Comparison of ENCODE assay signal across 8 cellular contexts in genomic region chr1:95072532-95073419, GRCh38. TPM values are rescaled to one million over a fixed set of nuclear protein-coding genes. Genes with fewer than 3 reads are reported as not detected.
DNase-seq lines count a peak whose midpoint lies in the region; ATAC-seq and TF ChIP-seq lines count a peak whose summit lies in the region.

Gene ALG14, minus strand, starts transcription at chr1:95072951. Its CDS starts 53 bp downstream, at chr1:95072898.

- H3K79me1 ChIP-seq in mesendoderm (ENCODE audit: low read length) = no peaks in the 10 kb centered on the region

- peak within 1 kb of the TSS; percentile 65 for H3K18ac ChIP-seq in mesendoderm (ENCODE audit: low read length)

- intact Hi-C loops in Caco-2 (cut with micrococcal nuclease; ENCODE audit: unreplicated experiment) = loop anchor here (1.0 to 2.0 kb wide), 2 partner anchors 14 to 44 kb away; no protein-coding TSS in a partner anchor

- WGBS in endodermal cell (ENCODE audit: insufficient coverage in 1 of 2, insufficient read length in 1 of 2), 2 experiments = 1% methylated on average over 46 to 53 of the region's 53 CpGs
- no CpG with 5 or more reads among the region's 53 CpGs for WGBS in mesendoderm (ENCODE audit: extremely low coverage, insufficient coverage, low lambda C conversion rate)

- H3K4me1 Mint-ChIP-seq in Caco-2 (ENCODE audit: low read depth, unreplicated experiment) (peaks cover 11% of the 10 kb centered on the region), endodermal cell (peaks cover 30% of the 10 kb centered on the region)

- H3K9ac ChIP-seq in endodermal cell (ENCODE audit: extremely low read depth, low read length, poor library complexity, severe bottlenecking) = peak within 1 kb of the TSS; percentile 18
- peak within 1 kb of the TSS; percentile 82 for H3K9ac ChIP-seq in mesendoderm (ENCODE audit: low read length)

- H2BK120ac ChIP-seq in mesendoderm (ENCODE audit: low read depth, low read length) = no peak within 1 kb of the TSS

- BruUV-seq in Caco-2 (replicated peaks; lab: Mats Ljungman, UMichigan) = TSS peak; percentile 63

- CTCF ChIA-PET in Caco-2 (lab: Charles Lee) = interaction anchor here (0.6 to 2.6 kb wide), 5 partner anchors 12 to 161 kb away, joined by 3 to 19 read pairs (median 4); partner anchors contain the start of genes RWDD3 and TLCD4

- H3K4me1 ChIP-seq in Caco-2 (peaks cover 33% of the 10 kb centered on the region), endodermal cell (ENCODE audit: control insufficient read depth, insufficient read depth, low read length) (no peaks in the 10 kb centered on the region), mesendoderm (ENCODE audit: control insufficient read depth, low read depth, low read length) (no peaks in the 10 kb centered on the region)

- no peak within 1 kb of the TSS for H2BK15ac ChIP-seq in mesendoderm (replicated peaks; ENCODE audit: low read depth)

- POLR2A ChIA-PET in Caco-2 (lab: Charles Lee) = interaction anchor here (0.6 to 0.9 kb wide), 2 partner anchors 161 to 162 kb away, joined by 3 to 7 read pairs; no protein-coding TSS in a partner anchor

- peak within 1 kb of the TSS; percentile 89 for H3K4me2 ChIP-seq in mesendoderm (ENCODE audit: low read length)

- peak within 1 kb of the TSS; percentile 95 for H3K27ac Mint-ChIP-seq in Caco-2 (ENCODE audit: unreplicated experiment)
- H3K27ac Mint-ChIP-seq in endodermal cell = peak within 1 kb of the TSS; percentile 92

- no peaks in the 10 kb centered on the region for H3K27me3 ChIP-seq in Caco-2 (replicated peaks; ENCODE audit: control insufficient read depth, insufficient read depth, low read length)
- peaks cover 6% of the 10 kb centered on the region for H3K27me3 ChIP-seq in endodermal cell (ENCODE audit: control insufficient read depth, insufficient read depth, low read length, poor library complexity, severe bottlenecking)
- no peaks in the 10 kb centered on the region for H3K27me3 ChIP-seq in mesendoderm (ENCODE audit: insufficient read depth, low read length, poor library complexity)

- H2BK5ac ChIP-seq in mesendoderm (ENCODE audit: low read length) = peak within 1 kb of the TSS; percentile 75

- no peaks in the 10 kb centered on the region for H3K27me3 Mint-ChIP-seq in Caco-2 (ENCODE audit: insufficient read depth, unreplicated experiment)
- H3K27me3 Mint-ChIP-seq in endodermal cell (ENCODE audit: insufficient read depth) = no peaks in the 10 kb centered on the region

- peak within 1 kb of the TSS; percentile 58 for H3K4ac ChIP-seq in mesendoderm (ENCODE audit: low read depth, low read length)

- H3K4me3 Mint-ChIP-seq in Caco-2 (ENCODE audit: unreplicated experiment) (peak within 1 kb of the TSS; percentile 99), endodermal cell (peak within 1 kb of the TSS; percentile 84)

- peak within 1 kb of the TSS; percentile 7 for H4K5ac ChIP-seq in mesendoderm (ENCODE audit: low read length)

- H3K9me3 Mint-ChIP-seq in Caco-2 (ENCODE audit: unreplicated experiment) = no peaks in the 10 kb centered on the region
- H3K9me3 Mint-ChIP-seq in endodermal cell = no peaks in the 10 kb centered on the region

- H3K23ac ChIP-seq in mesendoderm (ENCODE audit: low read length) = no peak within 1 kb of the TSS

- H3K36me3 Mint-ChIP-seq in Caco-2 (ENCODE audit: insufficient read depth, unreplicated experiment) (peaks cover 13% of the 10 kb centered on the region), endodermal cell (ENCODE audit: low read depth) (peaks cover 5% of the 10 kb centered on the region)

- H2AK5ac ChIP-seq in mesendoderm (ENCODE audit: low read length) = no peak within 1 kb of the TSS

- DNase-seq in Caco-2 (peak; percentile 87 to 93), HUDEP-2 (lab: John Stamatoyannopoulos, UW; ENCODE audit: unreplicated experiment in 76 of 76) (peak; percentile 38 to 93 (median 86)), NOMO-1 treated with dmso at 0.1 percent for 144 hours (lab: John Stamatoyannopoulos, UW; ENCODE audit: unreplicated experiment) (peak; percentile 92), endodermal cell (peak; percentile 97), mesendoderm (peak; percentile 98)
- DNase-seq in activated CD8-positive, alpha-beta memory T cell treated with anti-CD3 and anti-CD28 coated beads, Interleukin-2, amount 50 U/mL, for 1 hour (ENCODE audit: extremely low read depth) = peak; percentile 79
- peak; percentile 88 for DNase-seq in stimulated activated CD8-positive, alpha-beta memory T cell treated with anti-CD3 and anti-CD28 coated beads, Interleukin-12 subunit alpha, Interleukin-12 subunit beta, amount 100 ng/mL, for 4 hours (ENCODE audit: low read depth)

- H3K9me3 ChIP-seq in Caco-2 (no peaks in the 10 kb centered on the region), endodermal cell (ENCODE audit: control insufficient read depth, low read length) (no peaks in the 10 kb centered on the region)

- ATAC-seq in GM21390 (IDR thresholded peaks at IDR 0.05; ENCODE audit: unreplicated experiment) = peak; percentile 96

- H3K27ac ChIP-seq in endodermal cell (ENCODE audit: low read depth, low read length) = no peak within 1 kb of the TSS
- H3K27ac ChIP-seq in mesendoderm (ENCODE audit: low read depth, low read length) = no peak within 1 kb of the TSS

- no peak for TF ChIP-seq CTCF in Caco-2 (IDR thresholded peaks at IDR 0.05; ENCODE audit: insufficient read depth in 1 of 2, low read depth in 1 of 2, low read length in 1 of 2, severe bottlenecking in 1 of 2, unreplicated experiment in 1 of 2)
- TF ChIP-seq CTCF in endodermal cell (conservative IDR thresholded peaks at IDR 0.05) = no peak

- H3K36me3 ChIP-seq in Caco-2 (ENCODE audit: control insufficient read depth, insufficient read depth, low read length) = no peaks in the 10 kb centered on the region
- peaks cover 2% of the 10 kb centered on the region for H3K36me3 ChIP-seq in endodermal cell (ENCODE audit: control insufficient read depth, insufficient read depth, low read length)
- no peaks in the 10 kb centered on the region for H3K36me3 ChIP-seq in mesendoderm (ENCODE audit: control insufficient read depth, insufficient read depth, low read length)

- H3K56ac ChIP-seq in mesendoderm (ENCODE audit: low read length) = peak within 1 kb of the TSS; percentile 96

- H3K4me3 ChIP-seq in Caco-2 (ENCODE audit: low read depth, low read length) = peak within 1 kb of the TSS; percentile 57
- peak within 1 kb of the TSS; percentile 95 for H3K4me3 ChIP-seq in endodermal cell (ENCODE audit: low read length)
- H3K4me3 ChIP-seq in mesendoderm (ENCODE audit: low read length) = peak within 1 kb of the TSS; percentile 75

- no peak within 1 kb of the TSS for H4K8ac ChIP-seq in mesendoderm (ENCODE audit: low read depth, low read length)

- no peaks in the 10 kb centered on the region for H3K79me2 ChIP-seq in mesendoderm (ENCODE audit: control insufficient read depth, insufficient read depth, low read length)

RNA-seq across cellular contexts. Expression of gene ALG14, which starts in this region (rescaled TPM):
- total RNA-seq in Caco-2 (2022) = 4.5 and 6.1 TPM in 2 replicates
- total RNA-seq in endodermal cell = 1 to 10 TPM; 5.9 to 7.0 TPM
- polyA plus RNA-seq in endodermal cell (2013, experiment 1 of 2) = 4.1 TPM
- polyA plus RNA-seq in endodermal cell (2013, experiment 2 of 2) = 3.5 TPM
- polyA plus RNA-seq in mesendoderm (2013, experiment 1 of 2) = 2.7 TPM
- polyA plus RNA-seq in mesendoderm (2013, experiment 2 of 2) = 2.9 TPM
